ENCODE assay signal across 1 cellular context in genomic region chr20:2899243-2899642, GRCh38.
TF ChIP-seq lines count a peak whose summit lies in the region.

No MANE protein-coding gene starts in this region.

TF ChIP-seq in WTC11, 78 proteins besides CTCF, POLR2A, EP300 and RAD21:
- TF ChIP-seq TCF7 (CRISPR knock-in tag; IDR thresholded peaks at IDR 0.05; ENCODE audit: low read depth), result no peak
- TF ChIP-seq CBFB (CRISPR knock-in tag; IDR thresholded peaks at IDR 0.05; ENCODE audit: low read depth), result no peak
- TF ChIP-seq, protein P1, sequence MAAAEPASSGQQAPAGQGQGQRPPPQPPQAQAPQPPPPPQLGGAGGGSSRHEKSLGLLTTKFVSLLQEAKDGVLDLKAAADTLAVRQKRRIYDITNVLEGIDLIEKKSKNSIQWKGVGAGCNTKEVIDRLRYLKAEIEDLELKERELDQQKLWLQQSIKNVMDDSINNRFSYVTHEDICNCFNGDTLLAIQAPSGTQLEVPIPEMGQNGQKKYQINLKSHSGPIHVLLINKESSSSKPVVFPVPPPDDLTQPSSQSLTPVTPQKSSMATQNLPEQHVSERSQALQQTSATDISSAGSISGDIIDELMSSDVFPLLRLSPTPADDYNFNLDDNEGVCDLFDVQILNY (CRISPR knock-in tag; IDR thresholded peaks at IDR 0.05), result no peak
- no peak for TF ChIP-seq NR3C1 (CRISPR knock-in tag; conservative IDR thresholded peaks at IDR 0.05; ENCODE audit: low read depth)
- no peak for TF ChIP-seq NR1H2 (CRISPR knock-in tag; IDR thresholded peaks at IDR 0.05)
- TF ChIP-seq NFYB (CRISPR knock-in tag; conservative IDR thresholded peaks at IDR 0.05; ENCODE audit: low read depth), result no peak
- no peak for TF ChIP-seq PREB (CRISPR knock-in tag; IDR thresholded peaks at IDR 0.05; ENCODE audit: borderline replicate concordance)
- no peak for TF ChIP-seq KAT7 (CRISPR knock-in tag; IDR thresholded peaks at IDR 0.05; ENCODE audit: borderline replicate concordance)
- TF ChIP-seq EMX1 (CRISPR knock-in tag; IDR thresholded peaks at IDR 0.05), result no peak
- TF ChIP-seq ZSCAN18 (CRISPR knock-in tag; IDR thresholded peaks at IDR 0.05), result no peak
- TF ChIP-seq ARID4B (CRISPR knock-in tag; IDR thresholded peaks at IDR 0.05; ENCODE audit: borderline replicate concordance), result no peak
- no peak for TF ChIP-seq ELF4 (CRISPR knock-in tag; IDR thresholded peaks at IDR 0.05; ENCODE audit: low read depth)
- TF ChIP-seq, protein P2, sequence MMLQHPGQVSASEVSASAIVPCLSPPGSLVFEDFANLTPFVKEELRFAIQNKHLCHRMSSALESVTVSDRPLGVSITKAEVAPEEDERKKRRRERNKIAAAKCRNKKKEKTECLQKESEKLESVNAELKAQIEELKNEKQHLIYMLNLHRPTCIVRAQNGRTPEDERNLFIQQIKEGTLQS (CRISPR knock-in tag; conservative IDR thresholded peaks at IDR 0.05), result no peak
- TF ChIP-seq ZNF219 (CRISPR knock-in tag; IDR thresholded peaks at IDR 0.05; ENCODE audit: borderline replicate concordance), result no peak
- TF ChIP-seq ZNF671 (CRISPR knock-in tag; IDR thresholded peaks at IDR 0.05), result no peak
- no peak for TF ChIP-seq FOXK1 (CRISPR knock-in tag; IDR thresholded peaks at IDR 0.05)
- TF ChIP-seq CREM (CRISPR knock-in tag; IDR thresholded peaks at IDR 0.05), result no peak
